In genomic region chr5:1185038-1185651, GRCh38 we compare ENCODE assay signal across 1 cellular context.
TF ChIP-seq lines count a peak whose summit lies in the region.

No MANE protein-coding gene starts in this region.

TF ChIP-seq in K562, 482 proteins besides CTCF, POLR2A, EP300 and RAD21 (continued from another document):
- TF ChIP-seq RHOXF2B (CRISPR knock-in tag; conservative IDR thresholded peaks at IDR 0.05) (0 out of 2 replicates have a peak, but pooled peaks have one; percentile 22), PHF20 (IDR thresholded peaks at IDR 0.05; ENCODE audit: partially characterized antibody) (peak; percentile 79), FOXM1 (IDR thresholded peaks at IDR 0.05; ENCODE audit: low read depth) (no peak), FOXM1 (CRISPR knock-in tag; IDR thresholded peaks at IDR 0.05; ENCODE audit: low read depth) (no peak), SRSF1 (IDR thresholded peaks at IDR 0.05; ENCODE audit: low read depth, low read length) (no peak), MAFG (tag; conservative IDR thresholded peaks at IDR 0.05) (peak; percentile 93), OTX1 (CRISPR knock-in tag; IDR thresholded peaks at IDR 0.05) (no peak), MYBL2 (IDR thresholded peaks at IDR 0.05; ENCODE audit: low read depth) (peak; percentile 17; the same call in 1 of the 2 replicates), MYBL2 (CRISPR knock-in tag; IDR thresholded peaks at IDR 0.05; ENCODE audit: borderline replicate concordance) (no peak), NFRKB (IDR thresholded peaks at IDR 0.05; ENCODE audit: low read depth) (peak; percentile 69; the same call in 1 of the 2 replicates), ATF7 (IDR thresholded peaks at IDR 0.05) (no peak), RBM25 (IDR thresholded peaks at IDR 0.05; ENCODE audit: low read depth, low read length, severe bottlenecking) (no peak), ELF2 (CRISPR knock-in tag; IDR thresholded peaks at IDR 0.05) (0 out of 2 replicates have a peak, but pooled peaks have one; percentile 7), C11orf30 (IDR thresholded peaks at IDR 0.05; ENCODE audit: low read depth) (peak; percentile 95), ZNF740 (CRISPR knock-in tag; IDR thresholded peaks at IDR 0.05) (no peak), ZNF740 (tag; IDR thresholded peaks at IDR 0.05) (no peak), GABPA (tag; conservative IDR thresholded peaks at IDR 0.05; ENCODE audit: low read depth) (no peak), CAMTA2 (CRISPR knock-in tag; conservative IDR thresholded peaks at IDR 0.05) (no peak), ZNF316 (IDR thresholded peaks at IDR 0.05) (peak; percentile 96), LEF1 (IDR thresholded peaks at IDR 0.05) (peak; percentile 72; the same call in 1 of the 2 replicates), BRF2 (IDR thresholded peaks at IDR 0.05; ENCODE audit: borderline replicate concordance, insufficient read depth, insufficient read length) (no peak)
- TF ChIP-seq, protein P1, sequence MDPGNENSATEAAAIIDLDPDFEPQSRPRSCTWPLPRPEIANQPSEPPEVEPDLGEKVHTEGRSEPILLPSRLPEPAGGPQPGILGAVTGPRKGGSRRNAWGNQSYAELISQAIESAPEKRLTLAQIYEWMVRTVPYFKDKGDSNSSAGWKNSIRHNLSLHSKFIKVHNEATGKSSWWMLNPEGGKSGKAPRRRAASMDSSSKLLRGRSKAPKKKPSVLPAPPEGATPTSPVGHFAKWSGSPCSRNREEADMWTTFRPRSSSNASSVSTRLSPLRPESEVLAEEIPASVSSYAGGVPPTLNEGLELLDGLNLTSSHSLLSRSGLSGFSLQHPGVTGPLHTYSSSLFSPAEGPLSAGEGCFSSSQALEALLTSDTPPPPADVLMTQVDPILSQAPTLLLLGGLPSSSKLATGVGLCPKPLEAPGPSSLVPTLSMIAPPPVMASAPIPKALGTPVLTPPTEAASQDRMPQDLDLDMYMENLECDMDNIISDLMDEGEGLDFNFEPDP (CRISPR knock-in tag; IDR thresholded peaks at IDR 0.05), result no peak
